ENCODE assay signal across 21 cellular contexts in genomic region chr7:158372400-158373302, GRCh38.
DNase-seq lines count a peak whose midpoint lies in the region; ATAC-seq and TF ChIP-seq lines count a peak whose summit lies in the region.
"Had no signal": no experiment of that assay in that cellular context is flagged by ENCODE, and none has a peak within 500 bp of the region (broad histone marks: within the 10 kb centered on the region; RNA-seq: fewer than 3 reads in every experiment).

No MANE protein-coding gene starts in this region.

- H3K27ac Mint-ChIP-seq in chondrocyte (ENCODE audit: unreplicated experiment): no peak overlapping the region
- H3K27ac Mint-ChIP-seq in stimulated activated effector memory CD8-positive, alpha-beta T cell treated with anti-CD3 and anti-CD28 coated beads, Interleukin-12 subunit alpha, Interleukin-12 subunit beta, amount 100 ng/mL, for 72 hours: peak overlapping the region; percentile 14
- no peak overlapping the region for H3K27ac Mint-ChIP-seq in effector memory CD8-positive, alpha-beta T cell
- H3K27ac Mint-ChIP-seq: B cell, CD14-positive monocyte had no signal

- H3K4me3 Mint-ChIP-seq in chondrocyte (ENCODE audit: unreplicated experiment): no peak overlapping the region
- H3K4me3 Mint-ChIP-seq in stimulated activated effector memory CD8-positive, alpha-beta T cell treated with anti-CD3 and anti-CD28 coated beads, Interleukin-12 subunit alpha, Interleukin-12 subunit beta, amount 100 ng/mL, for 72 hours: no peak overlapping the region
- no peak overlapping the region for H3K4me3 Mint-ChIP-seq in effector memory CD8-positive, alpha-beta T cell
- H3K4me3 Mint-ChIP-seq: B cell, CD14-positive monocyte had no signal

- no peaks in the 10 kb centered on the region for H3K9me3 Mint-ChIP-seq in chondrocyte (ENCODE audit: low read depth)
- H3K9me3 Mint-ChIP-seq in stimulated activated effector memory CD8-positive, alpha-beta T cell treated with anti-CD3 and anti-CD28 coated beads, Interleukin-12 subunit alpha, Interleukin-12 subunit beta, amount 100 ng/mL, for 72 hours: no peaks in the 10 kb centered on the region
- H3K9me3 Mint-ChIP-seq in effector memory CD8-positive, alpha-beta T cell: peaks cover 0 to 2% of the 10 kb centered on the region in 2 donors

- no peak overlapping the region for H3K4me3 ChIP-seq in left ventricle myocardium inferior
- H3K4me3 ChIP-seq: SJSA1 had no signal

- H3K9me3 ChIP-seq in left ventricle myocardium inferior (replicated peaks): no peaks in the 10 kb centered on the region

- ATAC-seq in Right ventricle myocardium superior (ENCODE audit: poor library complexity): no peak
- ATAC-seq in stimulated activated effector memory CD8-positive, alpha-beta T cell treated with anti-CD3 and anti-CD28 coated beads, Interleukin-12 subunit alpha, Interleukin-12 subunit beta, amount 100 ng/mL, for 72 hours: no peak
- ATAC-seq in effector memory CD8-positive, alpha-beta T cell (replicated peaks): no peak

- H3K27me3 Mint-ChIP-seq in chondrocyte (ENCODE audit: low read depth): peaks cover 2% of the 10 kb centered on the region
- H3K27me3 Mint-ChIP-seq in effector memory CD8-positive, alpha-beta T cell: peaks cover 19 to 24% of the 10 kb centered on the region in 2 donors
- H3K27me3 Mint-ChIP-seq: B cell had no signal

- no peaks in the 10 kb centered on the region for H3K36me3 Mint-ChIP-seq in chondrocyte (ENCODE audit: low read depth)
- H3K36me3 Mint-ChIP-seq in stimulated activated effector memory CD8-positive, alpha-beta T cell treated with anti-CD3 and anti-CD28 coated beads, Interleukin-12 subunit alpha, Interleukin-12 subunit beta, amount 100 ng/mL, for 72 hours: peaks cover 6% of the 10 kb centered on the region
- H3K36me3 Mint-ChIP-seq in effector memory CD8-positive, alpha-beta T cell (ENCODE audit: insufficient read depth): peaks cover 11% of the 10 kb centered on the region
- H3K36me3 Mint-ChIP-seq: CD14-positive monocyte had no signal

- no peak overlapping the region for H3K27ac ChIP-seq in left ventricle myocardium inferior (replicated peaks)
- H3K27ac ChIP-seq: SJSA1 had no signal

- intact Hi-C loops in Right ventricle myocardium superior (cut with DNase I): no loop called here
- intact Hi-C loops in left ventricle myocardium inferior (cut with micrococcal nuclease): no loop called here

- H3K4me1 ChIP-seq in left ventricle myocardium inferior: no peaks in the 10 kb centered on the region

- peaks cover 50% of the 10 kb centered on the region for H3K27me3 ChIP-seq in left ventricle myocardium inferior (ENCODE audit: low read depth)
- H3K27me3 ChIP-seq: SJSA1 had no signal

- H3K4me1 Mint-ChIP-seq in chondrocyte (ENCODE audit: low read depth): no peaks in the 10 kb centered on the region
- peaks cover 20% of the 10 kb centered on the region for H3K4me1 Mint-ChIP-seq in stimulated activated effector memory CD8-positive, alpha-beta T cell treated with anti-CD3 and anti-CD28 coated beads, Interleukin-12 subunit alpha, Interleukin-12 subunit beta, amount 100 ng/mL, for 72 hours
- H3K4me1 Mint-ChIP-seq in effector memory CD8-positive, alpha-beta T cell (ENCODE audit: low read depth in 2 of 2): peaks cover 0 to 7% of the 10 kb centered on the region in 2 donors
- H3K4me1 Mint-ChIP-seq: B cell, CD14-positive monocyte had no signal

- DNase-seq in Right ventricle myocardium superior: peak; percentile 10
- no peak for DNase-seq in left ventricle myocardium inferior
- DNase-seq in NCI-H510A (lab: John Stamatoyannopoulos, UW): peak; percentile 40
- peak; percentile 83 for DNase-seq in chondrocyte (ENCODE audit: low spot score)
- DNase-seq in stimulated activated effector memory CD8-positive, alpha-beta T cell treated with anti-CD3 and anti-CD28 coated beads, Interleukin-12 subunit alpha, Interleukin-12 subunit beta, amount 100 ng/mL, for 72 hours (ENCODE audit: low spot score in 2 of 2): no peak
- no peak for DNase-seq in activated naive CD4-positive, alpha-beta T cell (lab: John Stamatoyannopoulos, UW)
- no peak for DNase-seq in effector memory CD8-positive, alpha-beta T cell
- DNase-seq in middle frontal gyrus (ENCODE audit: extremely low spot score, low spot score): no peak
- DNase-seq: DMS79, H7, IMR-90, NCI-H1105, NCI-H1694, NCI-H2081, NCI-H2171 treated with DMSO at 0.1 percent for 48 hours, NCI-H446 treated with DMSO at 0.1 percent for 48 hours, NCI-H774, OCI-M1 had no signal

- H3K36me3 ChIP-seq in left ventricle myocardium inferior: no peaks in the 10 kb centered on the region
- H3K36me3 ChIP-seq: SJSA1 had no signal

- TF ChIP-seq CTCF in left ventricle myocardium inferior (IDR thresholded peaks at IDR 0.05; ENCODE audit: borderline replicate concordance) (no peak), chondrocyte (IDR thresholded peaks at IDR 0.05) (no peak)

Comparison
In these comparisons a context has a peak if more than half of its experiments do, and no peak if none do; other contexts are left out.
1. DNase-seq: peak in Right ventricle myocardium superior (single experiment), NCI-H510A (single experiment) and chondrocyte (single experiment); none in left ventricle myocardium inferior (single experiment), stimulated activated effector memory CD8-positive, alpha-beta T cell treated with anti-CD3 and anti-CD28 coated beads, Interleukin-12 subunit alpha, Interleukin-12 subunit beta, amount 100 ng/mL, for 72 hours (0 of 2), activated naive CD4-positive, alpha-beta T cell (0 of 4), effector memory CD8-positive, alpha-beta T cell (0 of 3) and middle frontal gyrus (single experiment).